In the genomic region with DNA sequence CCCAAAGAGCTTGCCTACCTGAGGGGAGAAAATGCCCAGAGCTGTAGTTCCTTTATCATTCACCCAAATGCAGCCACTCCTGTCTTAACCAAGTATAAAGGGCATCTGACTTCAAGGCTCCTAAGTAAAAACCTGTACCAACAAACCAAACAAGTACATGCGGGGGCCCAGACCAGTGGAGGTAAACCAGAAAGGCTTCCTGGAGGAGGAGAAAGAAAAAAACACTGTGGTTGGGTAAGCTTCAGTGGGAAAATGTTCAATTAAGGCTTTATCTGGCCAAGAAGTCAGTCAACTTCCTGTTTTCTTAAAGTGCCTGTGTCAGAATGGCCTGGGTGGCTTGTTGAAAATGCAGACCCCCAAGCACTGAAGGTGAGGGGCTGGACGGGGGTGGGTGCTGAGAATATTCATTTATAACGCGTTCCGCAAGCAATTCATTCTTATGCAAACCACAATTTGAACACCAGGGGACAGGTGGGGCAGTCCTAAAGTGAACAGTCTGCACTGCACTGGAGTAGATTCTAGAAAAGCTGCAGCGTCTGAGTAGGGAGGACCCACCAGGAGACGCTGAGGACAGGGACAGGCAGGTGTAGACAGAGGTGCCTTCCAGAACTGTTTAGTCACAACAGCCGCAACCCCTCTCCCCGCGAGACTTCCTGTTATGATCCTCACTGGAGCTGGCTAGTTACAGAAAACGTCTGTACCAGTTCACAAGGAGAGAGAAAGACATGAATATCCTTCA, we compare ENCODE assay signal across 9 cellular contexts.
DNase-seq lines count a peak whose midpoint lies in the region; ATAC-seq and TF ChIP-seq lines count a peak whose summit lies in the region.
"Had no signal": no experiment of that assay in that cellular context is flagged by ENCODE, and none has a peak within 500 bp of the region (broad histone marks: within the 10 kb centered on the region; RNA-seq: fewer than 3 reads in every experiment).

No MANE protein-coding gene starts in this region.

- POLR2A ChIA-PET in naive thymus-derived CD8-positive, alpha-beta T cell (lab: Charles Lee) = no interaction called here

- peak; percentile 48 for ATAC-seq in esophagus mucosa
- no peak for ATAC-seq in HG03571 (IDR thresholded peaks at IDR 0.05; ENCODE audit: unreplicated experiment)
- ATAC-seq in naive thymus-derived CD8-positive, alpha-beta T cell = no peak

- peaks cover 19 to 48% (median 37%) of the 10 kb centered on the region in 5 donors for H3K27me3 Mint-ChIP-seq in naive thymus-derived CD8-positive, alpha-beta T cell

- peak overlapping the region in 2 of 10 donors; percentile 15 to 33 for H3K4me3 Mint-ChIP-seq in naive thymus-derived CD8-positive, alpha-beta T cell

- H3K9me3 Mint-ChIP-seq in naive thymus-derived CD8-positive, alpha-beta T cell = peaks cover 0 to 1% (median 0%) of the 10 kb centered on the region in 9 donors

- H3K36me3 Mint-ChIP-seq in naive thymus-derived CD8-positive, alpha-beta T cell = no peaks in the 10 kb centered on the region

- peak; percentile 56 for DNase-seq in A172 (ENCODE audit: low spot score)
- DNase-seq in GM12865 (ENCODE audit: low read depth) = peak; percentile 56
- DNase-seq in RPMI8226 = peak; percentile 88
- no peak for DNase-seq in AML-193 (lab: John Stamatoyannopoulos, UW)
- no peak for DNase-seq in T1000 (lab: John Stamatoyannopoulos, UW)
- no peak for DNase-seq in naive thymus-derived CD8-positive, alpha-beta T cell
- DNase-seq: stimulated activated CD4-positive, alpha-beta T cell treated with anti-CD3 and anti-CD28 coated beads, Interleukin-2, amount 100 ng/mL, for 48 hours had no signal

- peaks cover 6 to 27% (median 21%) of the 10 kb centered on the region in 4 donors for H3K4me1 Mint-ChIP-seq in naive thymus-derived CD8-positive, alpha-beta T cell

- H3K27ac Mint-ChIP-seq in naive thymus-derived CD8-positive, alpha-beta T cell = peak overlapping the region in 2 of 10 donors; percentile 32 to 35

- no peak for TF ChIP-seq CTCF in GM12865 (IDR thresholded peaks at IDR 0.05; ENCODE audit: insufficient read depth, low read depth, low read length, missing control alignments)

- H3K4me3 ChIP-seq in GM12865 (ENCODE audit: low read depth, low read length) = no peak overlapping the region

Comparison
In these comparisons a context has a peak if more than half of its experiments do, and no peak if none do; other contexts are left out.
1. DNase-seq: peak in A172 (single experiment), GM12865 (single experiment) and RPMI8226 (single experiment); none in AML-193 (0 of 2), T1000 (single experiment) and naive thymus-derived CD8-positive, alpha-beta T cell (0 of 10).